ENCODE assay signal across 28 cellular contexts in the genomic region with DNA sequence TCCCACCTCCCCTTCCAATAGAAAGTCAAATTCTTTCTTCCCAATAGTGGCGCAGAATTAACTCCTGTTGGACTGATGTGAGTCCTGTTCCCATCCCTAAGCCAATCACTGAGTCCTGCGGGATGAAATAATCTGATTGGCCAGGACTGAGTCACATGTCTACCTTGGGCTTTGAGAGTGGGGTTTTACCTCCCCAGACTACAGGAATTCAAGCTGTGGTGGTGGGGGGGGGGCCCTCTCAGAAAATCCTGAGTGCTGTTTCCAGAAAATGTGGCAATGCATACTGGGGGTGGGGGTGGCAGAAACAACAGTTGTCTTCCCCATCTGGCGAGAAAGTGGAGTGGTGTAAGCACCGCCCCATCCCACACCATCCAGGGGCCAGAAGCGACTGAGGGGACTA.
DNase-seq lines count a peak whose midpoint lies in the region; TF ChIP-seq lines count a peak whose summit lies in the region.
"Had no signal": no experiment of that assay in that cellular context is flagged by ENCODE, and none has a peak within 500 bp of the region (broad histone marks: within the 10 kb centered on the region; RNA-seq: fewer than 3 reads in every experiment).

No MANE protein-coding gene starts in this region.

- H3K27ac ChIP-seq in sigmoid colon, result peak overlapping the region; percentile 76 to 86 (median 80)
- H3K27ac ChIP-seq: 22Rv1, GM23248, SJCRH30, skin epidermis had no signal

- no peaks in the 10 kb centered on the region for H3K27me3 ChIP-seq in sigmoid colon
- H3K27me3 ChIP-seq: ascending aorta, Peyer's patch, SJCRH30 had no signal

- no peak for TF ChIP-seq POLR2A in sigmoid colon (IDR thresholded peaks at IDR 0.05)

- TF ChIP-seq EP300 in Ishikawa (IDR thresholded peaks at IDR 0.05; ENCODE audit: borderline replicate concordance) (no peak), sigmoid colon (IDR thresholded peaks at IDR 0.05) (no peak)

- no peaks in the 10 kb centered on the region for H3K9me3 ChIP-seq in sigmoid colon
- H3K9me3 ChIP-seq: ascending aorta, Peyer's patch, SJCRH30 had no signal

- WGBS in sigmoid colon, 2 donors, result 85 to 86% methylated on average over 5 of the region's 5 CpGs

- peaks cover 20% of the 10 kb centered on the region for H3K27me3 Mint-ChIP-seq in brain
- H3K27me3 Mint-ChIP-seq: activated naive CD8-positive, alpha-beta T cell treated with anti-CD3 and anti-CD28 coated beads, Interleukin-2, amount 10 ng/mL, durations not matched to agents 7 days and 5 days; naive thymus-derived CD8-positive, alpha-beta T cell; stimulated activated naive B cell treated with anti-CD40 and anti-IgM and Interleukin-4, amounts not matched to agents 10 μg/mL and 1 μg/mL and 100 μg/mL, for 72 hours had no signal

- no peaks in the 10 kb centered on the region for H3K36me3 ChIP-seq in sigmoid colon
- H3K36me3 ChIP-seq: ascending aorta, Peyer's patch, SJCRH30 had no signal

- no peak overlapping the region for H3K4me3 Mint-ChIP-seq in brain
- H3K4me3 Mint-ChIP-seq: activated naive CD8-positive, alpha-beta T cell treated with anti-CD3 and anti-CD28 coated beads, Interleukin-2, amount 10 ng/mL, durations not matched to agents 7 days and 5 days; effector memory CD8-positive, alpha-beta T cell; naive thymus-derived CD8-positive, alpha-beta T cell; stimulated activated naive B cell treated with anti-CD40 and anti-IgM and Interleukin-4, amounts not matched to agents 10 μg/mL and 1 μg/mL and 100 μg/mL, for 72 hours had no signal

- H3K27ac Mint-ChIP-seq in brain, result peak overlapping the region in 3 of 5 experiments; percentile 84 to 90 (median 86)
- H3K27ac Mint-ChIP-seq: activated naive CD8-positive, alpha-beta T cell treated with anti-CD3 and anti-CD28 coated beads, Interleukin-2, amount 10 ng/mL, durations not matched to agents 7 days and 5 days; effector memory CD8-positive, alpha-beta T cell had no signal

- intact Hi-C loops in sigmoid colon (cut with DNase I), result no loop called here

- DNase-seq in DMS 273 (lab: John Stamatoyannopoulos, UW; ENCODE audit: unreplicated experiment) (peak; percentile 67), DMS 273 treated with DMSO at 0.1 percent for 48 hours (lab: John Stamatoyannopoulos, UW) (no peak), sigmoid colon (no peak), RKO (ENCODE audit: low spot score) (no peak), NCI-H69 (lab: John Stamatoyannopoulos, UW) (no peak), HK-2 (ENCODE audit: unreplicated experiment) (no peak)
- DNase-seq: activated CD4-positive, alpha-beta T cell treated with anti-CD3 and anti-CD28 coated beads, Interleukin-2, amount 50 U/mL, for 1 hour; activated effector memory CD4-positive, alpha-beta T cell treated with anti-CD3 and anti-CD28 coated beads, Interleukin-2, amount 50 U/mL, for 16 hours; activated naive CD8-positive, alpha-beta T cell treated with anti-CD3 and anti-CD28 coated beads, Interleukin-2, amount 10 ng/mL, durations not matched to agents 7 days and 5 days; activated T-cell treated with anti-CD3 and anti-CD28 coated beads, Interleukin-2, amount 50 U/mL, for 1 hour; central memory CD4-positive, alpha-beta T cell; effector memory CD8-positive, alpha-beta T cell; kidney; naive thymus-derived CD8-positive, alpha-beta T cell; NCI-H1092; NCI-H187 treated with DMSO at 0.1 percent for 48 hours; NCI-H2171 treated with DMSO at 0.1 percent for 48 hours; NCI-H510A treated with DMSO at 0.1 percent for 48 hours; occipital lobe; Peyer's patch; SJCRH30; stimulated activated naive B cell treated with anti-CD40 and anti-IgM and Interleukin-4, amounts not matched to agents 10 μg/mL and 1 μg/mL and 100 μg/mL, for 72 hours had no signal

- TF ChIP-seq CTCF in brain (conservative IDR thresholded peaks at IDR 0.05) (no peak), sigmoid colon (IDR thresholded peaks at IDR 0.05) (no peak)

- no peak for TF ChIP-seq RAD21 in Ishikawa (IDR thresholded peaks at IDR 0.05; ENCODE audit: low read depth)

- no peak overlapping the region for H3K4me3 ChIP-seq in sigmoid colon
- H3K4me3 ChIP-seq: ascending aorta, GM23248, Peyer's patch, SJCRH30, skin epidermis had no signal

- H3K9me3 Mint-ChIP-seq in brain, result peaks cover 0 to 4% (median 0%) of the 10 kb centered on the region in 5 experiments
- H3K9me3 Mint-ChIP-seq: activated naive CD8-positive, alpha-beta T cell treated with anti-CD3 and anti-CD28 coated beads, Interleukin-2, amount 10 ng/mL, durations not matched to agents 7 days and 5 days; effector memory CD8-positive, alpha-beta T cell; naive thymus-derived CD8-positive, alpha-beta T cell; stimulated activated naive B cell treated with anti-CD40 and anti-IgM and Interleukin-4, amounts not matched to agents 10 μg/mL and 1 μg/mL and 100 μg/mL, for 72 hours had no signal

- H3K4me1 Mint-ChIP-seq in brain, result peaks cover 30% of the 10 kb centered on the region
- H3K4me1 Mint-ChIP-seq: activated naive CD8-positive, alpha-beta T cell treated with anti-CD3 and anti-CD28 coated beads, Interleukin-2, amount 10 ng/mL, durations not matched to agents 7 days and 5 days had no signal

- H3K4me1 ChIP-seq in sigmoid colon, result peaks cover 0 to 40% (median 37%) of the 10 kb centered on the region in 4 donors
- H3K4me1 ChIP-seq: Peyer's patch had no signal

- H3K36me3 Mint-ChIP-seq in brain, result no peaks in the 10 kb centered on the region
- H3K36me3 Mint-ChIP-seq: activated naive CD8-positive, alpha-beta T cell treated with anti-CD3 and anti-CD28 coated beads, Interleukin-2, amount 10 ng/mL, durations not matched to agents 7 days and 5 days; naive thymus-derived CD8-positive, alpha-beta T cell; stimulated activated naive B cell treated with anti-CD40 and anti-IgM and Interleukin-4, amounts not matched to agents 10 μg/mL and 1 μg/mL and 100 μg/mL, for 72 hours had no signal

TF ChIP-seq in Ishikawa, 13 proteins besides CTCF, POLR2A, EP300 and RAD21:
- no peak for TF ChIP-seq TAF1 (IDR thresholded peaks at IDR 0.05; ENCODE audit: low read depth)
- TF ChIP-seq, protein P1, sequence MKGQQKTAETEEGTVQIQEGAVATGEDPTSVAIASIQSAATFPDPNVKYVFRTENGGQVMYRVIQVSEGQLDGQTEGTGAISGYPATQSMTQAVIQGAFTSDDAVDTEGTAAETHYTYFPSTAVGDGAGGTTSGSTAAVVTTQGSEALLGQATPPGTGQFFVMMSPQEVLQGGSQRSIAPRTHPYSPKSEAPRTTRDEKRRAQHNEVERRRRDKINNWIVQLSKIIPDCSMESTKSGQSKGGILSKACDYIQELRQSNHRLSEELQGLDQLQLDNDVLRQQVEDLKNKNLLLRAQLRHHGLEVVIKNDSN (IDR thresholded peaks at IDR 0.05), result 0 out of 2 replicates have a peak, but pooled peaks have one; percentile 23
